In genomic region chr12:2057793-2058408, GRCh38 we compare ENCODE assay signal across 19 cellular contexts. TPM values are rescaled to one million over a fixed set of nuclear protein-coding genes. Genes with fewer than 3 reads are reported as not detected.
DNase-seq lines count a peak whose midpoint lies in the region; ATAC-seq, FAIRE-seq and TF ChIP-seq lines count a peak whose summit lies in the region.
"Had no signal": no experiment of that assay in that cellular context is flagged by ENCODE, and none has a peak within 500 bp of the region (broad histone marks: within the 10 kb centered on the region; RNA-seq: fewer than 3 reads in every experiment).

No MANE protein-coding gene starts in this region.

- WGBS in heart left ventricle, 4 donors = 56 to 69% (median 64%) methylated on average over 8 of the region's 8 CpGs

- H3K4me3 ChIP-seq in heart left ventricle = peak overlapping the region in 2 of 12 donors; percentile 1 to 6
- H3K4me3 ChIP-seq in dorsolateral prefrontal cortex = peak overlapping the region in 49 of 59 donors; percentile 2 to 85 (median 41)
- H3K4me3 ChIP-seq in neural cell (ENCODE audit: low read length) = peak overlapping the region; percentile 75
- H3K4me3 ChIP-seq: left lung, SJSA1 had no signal

- H3K9me2 ChIP-seq in neural cell (ENCODE audit: insufficient read depth, low read length) = no peaks in the 10 kb centered on the region

- TF ChIP-seq RAD21 in neural cell (conservative IDR thresholded peaks at IDR 0.05) = no peak

- peaks cover 0 to 83% (median 32%) of the 10 kb centered on the region in 12 donors for H3K4me1 ChIP-seq in heart left ventricle

- H3F3A ChIP-seq in neural cell (ENCODE audit: insufficient read depth, low read length, poor library complexity, severe bottlenecking) = no peaks in the 10 kb centered on the region

- no peak for TF ChIP-seq EP300 in neural cell (conservative IDR thresholded peaks at IDR 0.05; ENCODE audit: poor library complexity, severe bottlenecking)

- H3K27me3 ChIP-seq in heart left ventricle (peaks cover 0 to 31% (median 0%) of the 10 kb centered on the region in 9 donors), dorsolateral prefrontal cortex (no peaks in the 10 kb centered on the region), neural cell (ENCODE audit: insufficient read depth, low read depth, low read length) (no peaks in the 10 kb centered on the region)
- H3K27me3 ChIP-seq: SJSA1 had no signal

- peak; percentile 30 for FAIRE-seq in urothelium cell line (lab: Jason Lieb, UNC)
- FAIRE-seq: endometrium had no signal

- intact Hi-C loops in heart left ventricle (cut with DNase I) = loop anchor here in 8 of 10 donors (5.0 to 10.0 kb wide), 10 partner anchors 104 to 727 kb away; no protein-coding TSS in a partner anchor
- intact Hi-C loops in left ventricle myocardium superior (cut with micrococcal nuclease) = loop anchor here (10.0 kb wide), 1 partner anchor 227 kb away; no protein-coding TSS in a partner anchor
- intact Hi-C loops in dorsolateral prefrontal cortex (cut with DNase I) = loop anchor here in 1 of 2 donors (5.0 kb wide), 1 partner anchor 229 kb away; no protein-coding TSS in a partner anchor

- no peak overlapping the region for H3K9ac ChIP-seq in neural cell (ENCODE audit: low read length)

- TF ChIP-seq POLR2A in heart left ventricle (IDR thresholded peaks at IDR 0.05) = no peak

- ATAC-seq in heart left ventricle (no peak), left ventricle myocardium superior (no peak), HG03135 (IDR thresholded peaks at IDR 0.05; ENCODE audit: unreplicated experiment) (no peak), esophagus mucosa (no peak)
- ATAC-seq: activated CD4-positive, alpha-beta T cell treated with anti-CD3 and anti-CD28 coated beads for 36 hours; activated CD8-positive, alpha-beta T cell treated with anti-CD3 and anti-CD28 coated beads, Interleukin-2, amount 10 ng/mL, durations not matched to agents 7 days and 5 days had no signal

- H3K9me3 ChIP-seq in heart left ventricle (no peaks in the 10 kb centered on the region), neural cell (ENCODE audit: low read length) (no peaks in the 10 kb centered on the region)
- H3K9me3 ChIP-seq: left lung, SJSA1 had no signal

- peaks cover 6% of the 10 kb centered on the region for H4K20me1 ChIP-seq in neural cell (ENCODE audit: insufficient read depth)

- DNase-seq in heart left ventricle (no peak), left ventricle myocardium superior (no peak), dorsolateral prefrontal cortex (no peak), urothelium cell line (ENCODE audit: low spot score) (no peak), epidermal melanocyte (ENCODE audit: insufficient read length, low spot score) (no peak)
- DNase-seq: GOT3, T-helper 9 cell had no signal

- H2AFZ ChIP-seq in neural cell (ENCODE audit: low read depth, low read length) = no peak overlapping the region

- H3K79me2 ChIP-seq in neural cell (replicated peaks; ENCODE audit: insufficient read depth, low read length) = peaks cover 41% of the 10 kb centered on the region

- TF ChIP-seq CTCF in heart left ventricle (IDR thresholded peaks at IDR 0.05) (no peak), dorsolateral prefrontal cortex (IDR thresholded peaks at IDR 0.05 in 54 of 56, conservative IDR thresholded peaks at IDR 0.05 in 2 of 56; ENCODE audit: low read depth in 1 of 56, partially characterized antibody in 56 of 56) (no peak), neural cell (IDR thresholded peaks at IDR 0.05; ENCODE audit: poor library complexity, severe bottlenecking) (no peak)

- H3K36me3 ChIP-seq in heart left ventricle (peaks cover 0 to 17% (median 0%) of the 10 kb centered on the region in 9 donors), neural cell (ENCODE audit: insufficient read depth, low read length) (no peaks in the 10 kb centered on the region)
- H3K36me3 ChIP-seq: left lung had no signal

- no peak overlapping the region for H3K4me2 ChIP-seq in neural cell (ENCODE audit: low read length)

- H3K27ac ChIP-seq in heart left ventricle (peak overlapping the region in 8 of 12 donors; percentile 14 to 91 (median 56)), dorsolateral prefrontal cortex (peak overlapping the region in 15 of 59 donors; percentile 0 to 65 (median 16)), neural cell (ENCODE audit: low read length) (no peak overlapping the region)
- H3K27ac ChIP-seq: left lung, RWPE1, SJSA1, VCaP had no signal

TF ChIP-seq in neural cell, 6 proteins besides CTCF, POLR2A, EP300 and RAD21:
- TF ChIP-seq POLR2AphosphoS5 (IDR thresholded peaks at IDR 0.05) (no peak), SMC3 (conservative IDR thresholded peaks at IDR 0.05; ENCODE audit: poor library complexity) (no peak), REST (IDR thresholded peaks at IDR 0.05; ENCODE audit: borderline replicate concordance) (no peak), EZH2 (IDR thresholded peaks at IDR 0.05; ENCODE audit: borderline replicate concordance, insufficient read depth, low read length, poor library complexity, severe bottlenecking) (no peak), MXI1 (conservative IDR thresholded peaks at IDR 0.05; ENCODE audit: poor library complexity, severe bottlenecking) (no peak), TAF1 (IDR thresholded peaks at IDR 0.05; ENCODE audit: low read depth) (no peak)

RNA-seq across cellular contexts. Expression of gene CACNA1C, which starts 5.1 kb away (rescaled TPM):
- total RNA-seq in heart left ventricle (100 to 1,000 TPM in 8 of 9 donors, 10 to 100 TPM in 1; 77.6 to 196 (median 165) TPM), left ventricle myocardium superior (201 TPM), dorsolateral prefrontal cortex (100 to 1,000 TPM in 2 of 120 experiments, 10 to 100 TPM in 118; 25.8 to 103 (median 68.4) TPM), esophagus mucosa (1.1 TPM)
- polyA plus RNA-seq in heart left ventricle (10 to 100 TPM; 41.9 to 68.2 TPM), neural cell (9.7 and 10.0 TPM in 2 replicates)
- 39.4 and 44.7 TPM in 2 replicates for polyA minus RNA-seq in neural cell
- total RNA-seq: HT1080, myocyte had no signal

RNA-seq across cellular contexts. Expression of gene DCP1B, which starts 53.6 kb away (rescaled TPM):
- total RNA-seq in heart left ventricle = 1 to 10 TPM; 1.4 to 5.4 (median 2.4) TPM
- polyA plus RNA-seq in heart left ventricle = 1 to 10 TPM; 1.3 to 5.7 TPM
- total RNA-seq in left ventricle myocardium superior = 1.7 TPM
- total RNA-seq in dorsolateral prefrontal cortex = 10 to 100 TPM; 11.4 to 20.4 (median 14.9) TPM
- polyA plus RNA-seq in neural cell = 12.5 and 14.1 TPM in 2 replicates
- polyA minus RNA-seq in neural cell = 16.8 and 17.9 TPM in 2 replicates
- 5.2 TPM for total RNA-seq in esophagus mucosa

Comparison
In these comparisons a context has a peak if more than half of its experiments do, and no peak if none do; other contexts are left out.
1. RNA of gene CACNA1C, which starts 5.1 kb away (total RNA-seq): 201 TPM in left ventricle myocardium superior (single experiment), 77.6 to 196 TPM in heart left ventricle and 25.8 to 103 TPM in dorsolateral prefrontal cortex; 1.1 TPM in esophagus mucosa (single experiment); every median in the first group is over 10 times any median in the second.